In the genomic region with DNA sequence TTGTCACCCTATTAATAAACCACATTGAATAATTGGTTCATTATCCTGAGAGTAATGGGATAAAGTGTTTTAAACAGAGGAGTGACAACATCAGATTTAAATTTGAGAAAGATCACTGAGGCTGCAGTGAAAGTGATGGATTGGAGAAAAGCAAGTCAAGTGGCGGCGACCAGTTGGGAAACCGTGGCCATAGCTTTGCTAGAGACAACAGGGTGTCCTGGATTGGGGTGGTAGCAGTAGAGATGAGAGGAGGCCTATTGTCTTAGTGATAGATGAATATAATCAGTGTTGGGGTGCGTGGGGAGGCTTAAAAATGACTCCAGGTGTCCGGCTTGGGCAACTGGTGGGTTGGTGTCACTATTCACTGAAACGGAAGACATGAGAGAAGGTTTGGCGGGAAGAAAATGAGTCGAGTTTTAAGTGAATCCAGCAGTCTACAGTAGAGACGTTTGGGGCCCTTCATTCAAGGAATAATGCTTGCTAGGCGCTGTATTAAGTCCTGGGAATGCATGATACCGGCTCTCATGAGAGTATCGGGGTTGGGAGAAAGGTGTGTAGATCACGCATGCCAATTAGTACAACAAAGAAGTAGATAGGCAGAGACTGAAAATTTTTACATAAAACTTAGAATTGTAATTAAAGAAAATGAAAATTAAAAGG, we compare ENCODE assay signal across 9 cellular contexts. TPM values are rescaled to one million over a fixed set of nuclear protein-coding genes. Genes with fewer than 3 reads are reported as not detected.
DNase-seq lines count a peak whose midpoint lies in the region; ATAC-seq, FAIRE-seq and TF ChIP-seq lines count a peak whose summit lies in the region.
"Had no signal": no experiment of that assay in that cellular context is flagged by ENCODE, and none has a peak within 500 bp of the region (broad histone marks: within the 10 kb centered on the region; RNA-seq: fewer than 3 reads in every experiment).

No MANE protein-coding gene starts in this region.

- H2AFZ ChIP-seq in Loucy (ENCODE audit: low read length), result peak overlapping the region; percentile 82

- peak overlapping the region; percentile 20 to 92 (median 81) for H3K27ac Mint-ChIP-seq in CD4-positive, CD25-positive, alpha-beta regulatory T cell

- TF ChIP-seq CTCF in Loucy (conservative IDR thresholded peaks at IDR 0.05; ENCODE audit: low read length) (no peak), bronchial epithelial cell (IDR thresholded peaks at IDR 0.05; ENCODE audit: insufficient read depth, low read length, severe bottlenecking) (no peak), mucosa of descending colon (IDR thresholded peaks at IDR 0.05) (no peak)

- no peaks in the 10 kb centered on the region for H3K27me3 ChIP-seq in CD4-positive, CD25-positive, alpha-beta regulatory T cell (ENCODE audit: control insufficient read depth, insufficient read depth, low read length)
- H3K27me3 ChIP-seq in Loucy (ENCODE audit: insufficient read depth, low read length, poor library complexity, severe bottlenecking), result no peaks in the 10 kb centered on the region
- no peaks in the 10 kb centered on the region for H3K27me3 ChIP-seq in bronchial epithelial cell (ENCODE audit: control insufficient read depth, insufficient read depth, low read length)

- H3K79me2 ChIP-seq in Loucy (ENCODE audit: insufficient read depth, low read length), result peaks cover 20% of the 10 kb centered on the region; the same call in 1 of the 2 replicates

- no peaks in the 10 kb centered on the region for H3K9me2 ChIP-seq in Loucy (replicated peaks; ENCODE audit: low read depth, low read length)

- peak overlapping the region; percentile 93 to 98 (median 98) for H3K4me3 Mint-ChIP-seq in CD4-positive, CD25-positive, alpha-beta regulatory T cell

- intact Hi-C loops in mucosa of descending colon (cut with DNase I, micrococcal nuclease), result no loop called here

- peaks cover 15 to 25% (median 21%) of the 10 kb centered on the region in 4 donors for H3K4me1 Mint-ChIP-seq in CD4-positive, CD25-positive, alpha-beta regulatory T cell

- peak in 1 of 3 donors; percentile 11 for DNase-seq in CD4-positive, CD25-positive, alpha-beta regulatory T cell
- DNase-seq in bronchial epithelial cell (ENCODE audit: low read depth), result peak; percentile 15
- no peak for DNase-seq in mucosa of descending colon
- DNase-seq in NAMALWA (ENCODE audit: low spot score), result no peak
- DNase-seq in hypothalamus (lab: John Stamatoyannopoulos, UW), result no peak
- DNase-seq in activated CD8-positive, alpha-beta memory T cell treated with anti-CD3 and anti-CD28 coated beads, Interleukin-2, amount 50 U/mL, for 48 hours, result no peak

- peaks cover 15% of the 10 kb centered on the region for H3K4me1 ChIP-seq in CD4-positive, CD25-positive, alpha-beta regulatory T cell (ENCODE audit: control insufficient read depth, insufficient read depth, low read length, poor library complexity, severe bottlenecking)
- peaks cover 14% of the 10 kb centered on the region for H3K4me1 ChIP-seq in Loucy (ENCODE audit: insufficient read depth, low read length, poor library complexity, severe bottlenecking)
- H3K4me1 ChIP-seq in mucosa of descending colon (ENCODE audit: low read depth), result peaks cover 10% of the 10 kb centered on the region

- no peaks in the 10 kb centered on the region for H3F3A ChIP-seq in Loucy (ENCODE audit: low read depth)

- H4K20me1 ChIP-seq in Loucy (ENCODE audit: insufficient read depth, low read length, poor library complexity, severe bottlenecking), result no peaks in the 10 kb centered on the region

- H3K4me3 ChIP-seq in CD4-positive, CD25-positive, alpha-beta regulatory T cell (ENCODE audit: low read depth, low read length), result peak overlapping the region; percentile 82
- peak overlapping the region; percentile 73 for H3K4me3 ChIP-seq in Loucy (ENCODE audit: low read length, poor library complexity, severe bottlenecking)
- peak overlapping the region; percentile 87 for H3K4me3 ChIP-seq in bronchial epithelial cell (ENCODE audit: low read depth, low read length)
- H3K4me3 ChIP-seq in mucosa of descending colon, result peak overlapping the region; percentile 75

- no peak for FAIRE-seq in bronchial epithelial cell (lab: Jason Lieb, UNC)

- H3K27me3 Mint-ChIP-seq in CD4-positive, CD25-positive, alpha-beta regulatory T cell, result no peaks in the 10 kb centered on the region

- peak overlapping the region; percentile 62 for H3K27ac ChIP-seq in CD4-positive, CD25-positive, alpha-beta regulatory T cell (ENCODE audit: insufficient read depth, low read length, poor library complexity, severe bottlenecking)

- H3K9me3 Mint-ChIP-seq in CD4-positive, CD25-positive, alpha-beta regulatory T cell, result no peaks in the 10 kb centered on the region

- H3K36me3 Mint-ChIP-seq in CD4-positive, CD25-positive, alpha-beta regulatory T cell, result peaks cover 3% of the 10 kb centered on the region

- peak overlapping the region; percentile 72 for H3K9ac ChIP-seq in Loucy (ENCODE audit: low read depth, low read length, poor library complexity, severe bottlenecking)

- peak overlapping the region; percentile 98 for H3K4me2 ChIP-seq in Loucy (ENCODE audit: low read depth, low read length, poor library complexity, severe bottlenecking)

- no peak for ATAC-seq in CD4-positive, CD25-positive, alpha-beta regulatory T cell (ENCODE audit: low read depth in 2 of 2)
- no peak for ATAC-seq in mucosa of descending colon
- no peak for ATAC-seq in HG03571 (IDR thresholded peaks at IDR 0.05; ENCODE audit: unreplicated experiment)

- H3K9me3 ChIP-seq in CD4-positive, CD25-positive, alpha-beta regulatory T cell (ENCODE audit: control insufficient read depth in 2 of 2, low read length in 2 of 2), result no peaks in the 10 kb centered on the region
- H3K9me3 ChIP-seq in Loucy (ENCODE audit: insufficient read depth, low read depth, low read length) (no peaks in the 10 kb centered on the region), mucosa of descending colon (no peaks in the 10 kb centered on the region)

- peaks cover 18% of the 10 kb centered on the region for H3K36me3 ChIP-seq in CD4-positive, CD25-positive, alpha-beta regulatory T cell (ENCODE audit: control insufficient read depth, insufficient read depth, low read length)
- H3K36me3 ChIP-seq in Loucy (ENCODE audit: insufficient read depth, low read length) (peaks cover 11% of the 10 kb centered on the region; the same call in 1 of the 2 replicates), bronchial epithelial cell (ENCODE audit: control insufficient read depth, insufficient read depth, low read length) (peaks cover 4% of the 10 kb centered on the region), mucosa of descending colon (ENCODE audit: low read depth) (no peaks in the 10 kb centered on the region)

RNA-seq across cellular contexts. Expression of gene NEK4, which starts 0.8 kb away (rescaled TPM):
- 13.9 TPM for total RNA-seq in CD4-positive, CD25-positive, alpha-beta regulatory T cell
- polyA plus RNA-seq in CD4-positive, CD25-positive, alpha-beta regulatory T cell, result 1 to 10 TPM; 6.3 to 8.5 (median 7.2) TPM
- 20.5 and 24.8 TPM in 2 replicates for total RNA-seq in bronchial epithelial cell
- total RNA-seq in mucosa of descending colon, result 10 to 100 TPM; 19.9 to 33.9 (median 20.2) TPM

RNA-seq across cellular contexts. Expression of gene ITIH1, which starts 7.5 kb away (rescaled TPM):
- not detected for total RNA-seq in CD4-positive, CD25-positive, alpha-beta regulatory T cell
- polyA plus RNA-seq in CD4-positive, CD25-positive, alpha-beta regulatory T cell, result not detected
- not detected in 2 replicates for total RNA-seq in bronchial epithelial cell
- total RNA-seq in mucosa of descending colon, result not detected
- total RNA-seq: NCI-H460 had no signal

RNA-seq across cellular contexts. Expression of gene ITIH3, which starts 24.7 kb away (rescaled TPM):
- total RNA-seq in CD4-positive, CD25-positive, alpha-beta regulatory T cell, result not detected
- 1 to 10 TPM in 1 of 4 donors, under 1 TPM in 1, not detected in 2; 0.63 to 1.5 TPM for polyA plus RNA-seq in CD4-positive, CD25-positive, alpha-beta regulatory T cell
- not detected in 2 replicates for total RNA-seq in bronchial epithelial cell
- 1 to 10 TPM in 1 of 3 donors, under 1 TPM in 2; 0.72 to 1.4 (median 0.89) TPM for total RNA-seq in mucosa of descending colon
- total RNA-seq: NCI-H460 had no signal
